ENCODE assay signal across 35 cellular contexts in the genomic region with DNA sequence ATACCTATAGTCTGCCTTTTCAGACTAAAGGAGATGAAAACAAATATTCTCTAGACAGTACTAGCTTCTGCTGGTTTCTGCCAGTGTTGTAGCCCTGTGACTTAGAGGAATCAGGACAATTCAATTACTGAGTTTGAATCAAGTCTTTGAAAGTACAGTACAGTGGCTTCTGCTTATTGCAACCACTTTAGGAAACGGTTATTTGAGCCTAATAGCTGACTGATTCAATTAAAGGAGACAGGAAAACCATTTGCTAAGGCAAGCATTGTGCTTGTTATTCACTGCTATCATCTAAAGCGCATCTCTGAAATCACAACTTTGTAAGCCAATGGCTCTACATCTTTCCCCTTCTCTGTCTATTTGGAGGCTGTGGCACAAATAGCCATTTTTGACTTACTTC.
"Had no signal": no experiment of that assay in that cellular context is flagged by ENCODE, and none has a peak within 500 bp of the region (broad histone marks: within the 10 kb centered on the region; RNA-seq: fewer than 3 reads in every experiment).

No MANE protein-coding gene starts in this region.

- H3K27ac Mint-ChIP-seq: activated B cell treated with CpG ODN at 0.5 μM for 24 hours; activated CD4-positive, alpha-beta memory T cell treated with anti-CD3 and anti-CD28 coated beads for 36 hours; activated CD4-positive, alpha-beta T cell treated with anti-CD3 and anti-CD28 coated beads, Interleukin-2, amount 10 ng/mL, durations not matched to agents 24 days and 14 days; activated CD8-positive, alpha-beta T cell treated with anti-CD3 and anti-CD28 coated beads for 36 hours; activated naive CD4-positive, alpha-beta T cell treated with anti-CD3 and anti-CD28 coated beads for 36 hours; activated naive CD4-positive, alpha-beta T cell treated with anti-CD3 and anti-CD28 coated beads, Interleukin-2, amount 50 U/mL, for 72 hours; activated naive CD8-positive, alpha-beta T cell treated with anti-CD3 and anti-CD28 coated beads for 36 hours; activated T-cell treated with anti-CD3 and anti-CD28 coated beads, Interleukin-2, amount 50 U/mL, for 72 hours; activated T-helper 1 cell treated with anti-CD3 and anti-CD28 coated beads, Interleukin-12 subunit alpha, Interleukin-12 subunit beta, Interleukin-2, Interleukin-4 antibody, amounts not matched to agents 30 ng/mL and 10 ng/mL and 1 ng/mL, durations not matched to agents 14 hours and 24 hours and 36 hours; activated T-helper 17 cell treated with anti-CD3 and anti-CD28 coated beads, Interleukin-2, amount 50 U/mL, for 72 hours; brain; T-helper 2 cell treated with Interferon-gamma antibody and Interleukin-4, amounts not matched to agents 5 μg/mL and 100 μg/mL, for 36 hours had no signal

- DNase-seq: activated B cell treated with CpG ODN at 0.5 μM for 24 hours; activated CD4-positive, alpha-beta memory T cell treated with anti-CD3 and anti-CD28 coated beads for 36 hours; activated CD4-positive, alpha-beta T cell treated with anti-CD3 and anti-CD28 coated beads for 4 hours; activated CD4-positive, alpha-beta T cell treated with anti-CD3 and anti-CD28 coated beads, Interleukin-2, amount 10 ng/mL, durations not matched to agents 24 days and 14 days; activated CD4-positive, alpha-beta T cell treated with anti-CD3 and anti-CD28 coated beads, Interleukin-2, amount 50 U/mL, for 1 hour; activated CD4-positive, alpha-beta T cell treated with anti-CD3 and anti-CD28 coated beads, Interleukin-2, amount 50 U/mL, for 4 hours; activated CD4-positive, CD25-positive, alpha-beta regulatory T cell treated with anti-CD3 and anti-CD28 coated beads, Interleukin-2, amount 50 U/mL, for 72 hours; activated CD8-positive, alpha-beta memory T cell treated with anti-CD3 and anti-CD28 coated beads, Interleukin-2, amount 50 U/mL, for 4 hours; activated CD8-positive, alpha-beta T cell treated with anti-CD3 and anti-CD28 coated beads for 36 hours; activated effector memory CD4-positive, alpha-beta T cell treated with anti-CD3 and anti-CD28 coated beads, Interleukin-2, amount 50 U/mL, for 16 hours; activated gamma-delta T cell treated with Interleukin-2 at 50 U/mL for 16 hours; activated naive CD4-positive, alpha-beta T cell; activated naive CD4-positive, alpha-beta T cell treated with anti-CD3 and anti-CD28 coated beads for 36 hours; activated naive CD4-positive, alpha-beta T cell treated with anti-CD3 and anti-CD28 coated beads, Interleukin-2, amount 50 U/mL, for 16 hours; activated naive CD8-positive, alpha-beta T cell treated with anti-CD3 and anti-CD28 coated beads for 36 hours; activated T-cell treated with anti-CD3 and anti-CD28 coated beads for 4 hours; activated T-cell treated with anti-CD3 and anti-CD28 coated beads, Interleukin-2, amount 50 U/mL, for 1 hour; activated T-cell treated with anti-CD3 and anti-CD28 coated beads, Interleukin-2, amount 50 U/mL, for 4 hours; activated T-cell treated with anti-CD3 and anti-CD28 coated beads, Interleukin-2, amount 50 U/mL, for 72 hours; adrenal gland; amygdala; anterior cingulate cortex; caudate nucleus; cerebellar nuclear complex; T-helper 2 cell; T-helper 9 cell had no signal

- H3K27ac ChIP-seq: adrenal gland, ascending aorta, cardiac muscle cell, VCaP had no signal

- H3K36me3 Mint-ChIP-seq: activated CD4-positive, alpha-beta memory T cell treated with anti-CD3 and anti-CD28 coated beads for 36 hours; activated naive CD4-positive, alpha-beta T cell treated with anti-CD3 and anti-CD28 coated beads, Interleukin-2, amount 50 U/mL, for 72 hours; activated naive CD8-positive, alpha-beta T cell treated with anti-CD3 and anti-CD28 coated beads for 36 hours; brain had no signal

- H3K4me3 ChIP-seq: adrenal gland, ascending aorta, cardiac muscle cell had no signal

- ATAC-seq: activated CD8-positive, alpha-beta T cell treated with anti-CD3 and anti-CD28 coated beads for 36 hours; activated naive CD4-positive, alpha-beta T cell treated with anti-CD3 and anti-CD28 coated beads, Interleukin-2, amount 50 U/mL, for 72 hours; activated T-cell treated with anti-CD3 and anti-CD28 coated beads, Interleukin-2, amount 50 U/mL, for 4 hours; activated T-cell treated with anti-CD3 and anti-CD28 coated beads, Interleukin-2, amount 50 U/mL, for 72 hours; activated T-helper 17 cell treated with anti-CD3 and anti-CD28 coated beads, Interleukin-2, amount 50 U/mL, for 72 hours had no signal

- H3K9me3 Mint-ChIP-seq: activated B cell treated with CpG ODN at 0.5 μM for 24 hours; activated CD4-positive, alpha-beta memory T cell treated with anti-CD3 and anti-CD28 coated beads for 36 hours; activated CD4-positive, alpha-beta T cell treated with anti-CD3 and anti-CD28 coated beads, Interleukin-2, amount 10 ng/mL, durations not matched to agents 24 days and 14 days; activated CD8-positive, alpha-beta T cell treated with anti-CD3 and anti-CD28 coated beads for 36 hours; activated naive CD4-positive, alpha-beta T cell treated with anti-CD3 and anti-CD28 coated beads for 36 hours; activated naive CD4-positive, alpha-beta T cell treated with anti-CD3 and anti-CD28 coated beads, Interleukin-2, amount 50 U/mL, for 72 hours; activated naive CD8-positive, alpha-beta T cell treated with anti-CD3 and anti-CD28 coated beads for 36 hours; activated T-cell treated with anti-CD3 and anti-CD28 coated beads, Interleukin-2, amount 50 U/mL, for 4 hours; activated T-cell treated with anti-CD3 and anti-CD28 coated beads, Interleukin-2, amount 50 U/mL, for 72 hours; activated T-helper 1 cell treated with anti-CD3 and anti-CD28 coated beads, Interleukin-12 subunit alpha, Interleukin-12 subunit beta, Interleukin-2, Interleukin-4 antibody, amounts not matched to agents 30 ng/mL and 10 ng/mL and 1 ng/mL, durations not matched to agents 14 hours and 24 hours and 36 hours; activated T-helper 17 cell treated with anti-CD3 and anti-CD28 coated beads, Interleukin-2, amount 50 U/mL, for 72 hours; brain; central memory CD8-positive, alpha-beta T cell; T-helper 2 cell treated with Interferon-gamma antibody and Interleukin-4, amounts not matched to agents 5 μg/mL and 100 μg/mL, for 36 hours had no signal

- H3K36me3 ChIP-seq: adrenal gland, ascending aorta, cardiac muscle cell had no signal

- H3K4me1 Mint-ChIP-seq: activated B cell treated with CpG ODN at 0.5 μM for 24 hours; activated CD4-positive, alpha-beta T cell treated with anti-CD3 and anti-CD28 coated beads, Interleukin-2, amount 10 ng/mL, durations not matched to agents 24 days and 14 days; activated naive CD8-positive, alpha-beta T cell treated with anti-CD3 and anti-CD28 coated beads for 36 hours; activated T-helper 17 cell treated with anti-CD3 and anti-CD28 coated beads, Interleukin-2, amount 50 U/mL, for 72 hours; central memory CD8-positive, alpha-beta T cell had no signal

- H3K4me3 Mint-ChIP-seq: activated B cell treated with CpG ODN at 0.5 μM for 24 hours; activated CD4-positive, alpha-beta memory T cell treated with anti-CD3 and anti-CD28 coated beads for 36 hours; activated CD4-positive, alpha-beta T cell treated with anti-CD3 and anti-CD28 coated beads, Interleukin-2, amount 10 ng/mL, durations not matched to agents 24 days and 14 days; activated CD8-positive, alpha-beta T cell treated with anti-CD3 and anti-CD28 coated beads for 36 hours; activated naive CD4-positive, alpha-beta T cell treated with anti-CD3 and anti-CD28 coated beads for 36 hours; activated naive CD8-positive, alpha-beta T cell treated with anti-CD3 and anti-CD28 coated beads for 36 hours; activated T-cell treated with anti-CD3 and anti-CD28 coated beads, Interleukin-2, amount 50 U/mL, for 4 hours; activated T-cell treated with anti-CD3 and anti-CD28 coated beads, Interleukin-2, amount 50 U/mL, for 72 hours; activated T-helper 1 cell treated with anti-CD3 and anti-CD28 coated beads, Interleukin-12 subunit alpha, Interleukin-12 subunit beta, Interleukin-2, Interleukin-4 antibody, amounts not matched to agents 30 ng/mL and 10 ng/mL and 1 ng/mL, durations not matched to agents 14 hours and 24 hours and 36 hours; activated T-helper 17 cell treated with anti-CD3 and anti-CD28 coated beads, Interleukin-2, amount 50 U/mL, for 72 hours; brain; central memory CD8-positive, alpha-beta T cell; T-helper 2 cell treated with Interferon-gamma antibody and Interleukin-4, amounts not matched to agents 5 μg/mL and 100 μg/mL, for 36 hours had no signal

- H3K27me3 Mint-ChIP-seq: activated B cell treated with CpG ODN at 0.5 μM for 24 hours; activated CD4-positive, alpha-beta T cell treated with anti-CD3 and anti-CD28 coated beads, Interleukin-2, amount 10 ng/mL, durations not matched to agents 24 days and 14 days; central memory CD8-positive, alpha-beta T cell had no signal

- H3K4me1 ChIP-seq: adrenal gland had no signal

- H3K27me3 ChIP-seq: adrenal gland, ascending aorta, cardiac muscle cell had no signal

- H3K9me3 ChIP-seq: adrenal gland, ascending aorta had no signal
